In genomic region chr13:24083722-24084421, GRCh38 we compare ENCODE assay signal across 1 cellular context.
TF ChIP-seq lines count a peak whose summit lies in the region.

No MANE protein-coding gene starts in this region.

TF ChIP-seq in SK-N-SH, 30 proteins besides CTCF, POLR2A, EP300 and RAD21 (continued from another document):
- TF ChIP-seq ZBTB33 (IDR thresholded peaks at IDR 0.05; ENCODE audit: borderline replicate concordance, low read depth), result no peak
- no peak for TF ChIP-seq TEAD4 (IDR thresholded peaks at IDR 0.05; ENCODE audit: borderline replicate concordance, insufficient read depth)
- TF ChIP-seq FOXJ3 (CRISPR knock-in tag; IDR thresholded peaks at IDR 0.05), result no peak
- TF ChIP-seq FOSL2 (IDR thresholded peaks at IDR 0.05; ENCODE audit: borderline replicate concordance, low read depth), result no peak
TF ChIP-seq in SK-N-SH: peak in this region for 0.
